Comparison of ENCODE assay signal across 20 cellular contexts in genomic region chr2:195018462-195018861, GRCh38.
DNase-seq lines count a peak whose midpoint lies in the region; ATAC-seq, FAIRE-seq and TF ChIP-seq lines count a peak whose summit lies in the region.
"Had no signal": no experiment of that assay in that cellular context is flagged by ENCODE, and none has a peak within 500 bp of the region (broad histone marks: within the 10 kb centered on the region; RNA-seq: fewer than 3 reads in every experiment).

No MANE protein-coding gene starts in this region.

- TF ChIP-seq POLR2A in IMR-90 (IDR thresholded peaks at IDR 0.05; ENCODE audit: low read depth, low read length) (no peak), GM12891 (IDR thresholded peaks at IDR 0.05; ENCODE audit: low read depth, low read length) (no peak)

- H2BK5ac ChIP-seq in IMR-90 (ENCODE audit: low read depth, low read length, poor library complexity, severe bottlenecking) (no peak overlapping the region), mesenchymal stem cell (ENCODE audit: low read depth, low read length, poor library complexity, severe bottlenecking) (no peak overlapping the region)

- no peak overlapping the region for H2BK20ac ChIP-seq in IMR-90 (ENCODE audit: low read depth, low read length)

- no peak overlapping the region for H3K18ac ChIP-seq in IMR-90 (ENCODE audit: low read depth, low read length)
- H3K18ac ChIP-seq in mesenchymal stem cell (ENCODE audit: low read depth in 1 of 2, low read length in 2 of 2), result no peak overlapping the region

- no peaks in the 10 kb centered on the region for H3K9me1 ChIP-seq in IMR-90 (ENCODE audit: insufficient read depth, low read length)

- H3K27me3 ChIP-seq in IMR-90 (ENCODE audit: control insufficient read depth, insufficient read depth, low read length), result no peaks in the 10 kb centered on the region
- no peaks in the 10 kb centered on the region for H3K27me3 ChIP-seq in mesenchymal stem cell (ENCODE audit: control insufficient read depth in 1 of 2, insufficient read depth in 1 of 2, low read length in 2 of 2)
- H3K27me3 ChIP-seq: BLaER1 treated with 17β-estradiol and CSF1 and Interleukin-3, amounts not matched to agents 10 nM and 100 nM had no signal

- DNase-seq in IMR-90 (peak; percentile 0), mesenchymal stem cell (peak; percentile 43), GM12891 (ENCODE audit: insufficient read length, low spot score) (no peak), mesenteric fat pad (ENCODE audit: low spot score) (no peak), foreskin melanocyte (no peak)
- DNase-seq: AML-193; Caco-2; Calu3; CD4-positive, alpha-beta T cell; CD8-positive, alpha-beta T cell; DMS79 treated with DMSO at 0.1 percent for 48 hours; GF-D8 had no signal

- H3K4me3 ChIP-seq in IMR-90 (ENCODE audit: insufficient read depth, low read depth, low read length) (no peak overlapping the region), mesenchymal stem cell (ENCODE audit: insufficient read depth in 1 of 2, low read depth in 1 of 2, low read length in 2 of 2) (no peak overlapping the region)
- H3K4me3 ChIP-seq: A549; BLaER1 treated with 17β-estradiol and CSF1 and Interleukin-3, amounts not matched to agents 10 nM and 100 nM had no signal

- POLR2A ChIA-PET in IMR-90 (lab: Charles Lee; ENCODE audit: unreplicated experiment), result no interaction called here

- H3K36me3 ChIP-seq in IMR-90 (ENCODE audit: control insufficient read depth, insufficient read depth, low read length) (no peaks in the 10 kb centered on the region), mesenchymal stem cell (ENCODE audit: control insufficient read depth in 1 of 2, insufficient read depth in 2 of 2, low read depth in 1 of 2, low read length in 2 of 2) (no peaks in the 10 kb centered on the region)
- H3K36me3 ChIP-seq: BLaER1 treated with 17β-estradiol and CSF1 and Interleukin-3, amounts not matched to agents 10 nM and 100 nM had no signal

- ATAC-seq in IMR-90 (ENCODE audit: low read depth) (no peak), HG02610 (IDR thresholded peaks at IDR 0.05; ENCODE audit: unreplicated experiment) (no peak)
- ATAC-seq: CD8-positive, alpha-beta T cell had no signal

- H4K5ac ChIP-seq in IMR-90 (ENCODE audit: low read depth, low read length), result no peak overlapping the region

- BruUV-seq in IMR-90 (replicated peaks; lab: Mats Ljungman, UMichigan), result no TSS peak

- H3K9ac ChIP-seq in IMR-90 (ENCODE audit: low read depth, low read length) (no peak overlapping the region), mesenchymal stem cell (ENCODE audit: low read length) (no peak overlapping the region)
- H3K9ac ChIP-seq: BLaER1 treated with 17β-estradiol and CSF1 and Interleukin-3, amounts not matched to agents 10 nM and 100 nM had no signal

- H3K27ac ChIP-seq in IMR-90 (ENCODE audit: insufficient read depth, low read length), result no peak overlapping the region
- peak overlapping the region; percentile 66 for H3K27ac ChIP-seq in VCaP
- H3K27ac ChIP-seq in mesenchymal stem cell (ENCODE audit: low read length, poor library complexity, severe bottlenecking), result no peak overlapping the region
- H3K27ac ChIP-seq: A549; BLaER1 treated with 17β-estradiol and CSF1 and Interleukin-3, amounts not matched to agents 10 nM and 100 nM; C4-2B had no signal

- H4K8ac ChIP-seq in IMR-90 (ENCODE audit: low read depth in 2 of 2, low read length in 2 of 2), result no peak overlapping the region
- H4K8ac ChIP-seq in mesenchymal stem cell (ENCODE audit: low read length), result no peak overlapping the region

- no peak overlapping the region for H3K56ac ChIP-seq in IMR-90 (ENCODE audit: extremely low read depth, insufficient read depth, low read length)

- no peak for TF ChIP-seq RAD21 in IMR-90 (IDR thresholded peaks at IDR 0.05; ENCODE audit: low read length)

- H3K79me1 ChIP-seq in IMR-90 (ENCODE audit: low read depth in 1 of 2, low read length in 2 of 2), result no peaks in the 10 kb centered on the region
- no peaks in the 10 kb centered on the region for H3K79me1 ChIP-seq in mesenchymal stem cell (replicated peaks; ENCODE audit: low read length, poor library complexity, severe bottlenecking)

- in situ Hi-C loops in IMR-90 (cut with MboI; ENCODE audit: low sequenced_read_pairs), result no loop called here

- H2AK5ac ChIP-seq in IMR-90 (ENCODE audit: low read depth, low read length) (no peak overlapping the region), mesenchymal stem cell (ENCODE audit: low read length, severe bottlenecking) (no peak overlapping the region)

- no peaks in the 10 kb centered on the region for H4K20me1 ChIP-seq in IMR-90 (ENCODE audit: insufficient read depth, low read length)
- H4K20me1 ChIP-seq: BLaER1 treated with 17β-estradiol and CSF1 and Interleukin-3, amounts not matched to agents 10 nM and 100 nM had no signal

- H2BK15ac ChIP-seq in IMR-90 (ENCODE audit: low read depth, low read length) (no peak overlapping the region), mesenchymal stem cell (ENCODE audit: low read depth, poor library complexity, severe bottlenecking) (no peak overlapping the region)

- no peak overlapping the region for H2AK9ac ChIP-seq in IMR-90 (replicated peaks; ENCODE audit: low read depth, low read length, poor library complexity)

- TF ChIP-seq CTCF in IMR-90 (conservative IDR thresholded peaks at IDR 0.05; ENCODE audit: low read depth, low read length) (no peak), VCaP (conservative IDR thresholded peaks at IDR 0.05) (no peak)

- H4K91ac ChIP-seq in IMR-90 (ENCODE audit: insufficient read depth, low read depth, low read length) (no peak overlapping the region), mesenchymal stem cell (ENCODE audit: low read length) (no peak overlapping the region)

- H3K9me3 ChIP-seq in IMR-90 (ENCODE audit: control insufficient read depth, insufficient read depth, low read length) (no peaks in the 10 kb centered on the region), mesenchymal stem cell (ENCODE audit: control insufficient read depth, low read length) (no peaks in the 10 kb centered on the region)
- H3K9me3 ChIP-seq: A549; BLaER1 treated with 17β-estradiol and CSF1 and Interleukin-3, amounts not matched to agents 10 nM and 100 nM; Caco-2 had no signal

- H2BK120ac ChIP-seq in IMR-90 (ENCODE audit: low read depth, low read length) (no peak overlapping the region), mesenchymal stem cell (ENCODE audit: low read depth, low read length) (no peak overlapping the region)

- no peak overlapping the region for H3K23ac ChIP-seq in IMR-90 (ENCODE audit: low read depth, low read length)
- no peak overlapping the region for H3K23ac ChIP-seq in mesenchymal stem cell (ENCODE audit: low read length in 2 of 2)

- CTCF ChIA-PET in IMR-90 (lab: Yijun Ruan, JAX), result no interaction called here

- dilution Hi-C loops in IMR-90 (cut with HindIII; ENCODE audit: low sequenced_read_pairs, unreplicated experiment), result no loop called here

- H3K14ac ChIP-seq in IMR-90 (replicated peaks; ENCODE audit: low read depth, low read length) (no peak overlapping the region), mesenchymal stem cell (ENCODE audit: low read length in 2 of 2) (no peak overlapping the region)

- no peak overlapping the region for H3K4ac ChIP-seq in IMR-90 (ENCODE audit: low read depth, low read length)
- H3K4ac ChIP-seq in mesenchymal stem cell (ENCODE audit: low read depth in 1 of 2, low read length in 2 of 2), result no peak overlapping the region

- H3K4me1 ChIP-seq in IMR-90 (ENCODE audit: control insufficient read depth, insufficient read depth, low read length) (no peaks in the 10 kb centered on the region), mesenchymal stem cell (ENCODE audit: control insufficient read depth, insufficient read depth, low read depth, low read length) (no peaks in the 10 kb centered on the region)
- H3K4me1 ChIP-seq: A549, Caco-2 had no signal

- no peak overlapping the region for H2BK12ac ChIP-seq in mesenchymal stem cell (ENCODE audit: low read length in 2 of 2)

- H3K4me2 ChIP-seq in IMR-90 (ENCODE audit: low read depth, low read length) (no peak overlapping the region), mesenchymal stem cell (ENCODE audit: low read length, poor library complexity, severe bottlenecking) (no peak overlapping the region)
- H3K4me2 ChIP-seq: A549; BLaER1 treated with 17β-estradiol and CSF1 and Interleukin-3, amounts not matched to agents 10 nM and 100 nM had no signal

- no peak for FAIRE-seq in GM12891 (lab: Jason Lieb, UNC)
- FAIRE-seq: A549, G401.6, GM12892, GM18507 had no signal

- intact Hi-C loops in IMR-90 (cut with micrococcal nuclease), result no loop called here

- no peak overlapping the region for H2AFZ ChIP-seq in IMR-90 (replicated peaks; ENCODE audit: low read length, poor library complexity)
- H2AFZ ChIP-seq in mesenchymal stem cell (ENCODE audit: low read depth, low read length), result no peak overlapping the region

TF ChIP-seq in IMR-90, 13 proteins besides CTCF, POLR2A, EP300 and RAD21 (continues in another document):
- TF ChIP-seq ELK1 (IDR thresholded peaks at IDR 0.05; ENCODE audit: borderline replicate concordance, low read depth, low read length), result no peak
- no peak for TF ChIP-seq MAFK (IDR thresholded peaks at IDR 0.05; ENCODE audit: low read depth, low read length)
- TF ChIP-seq FOS (IDR thresholded peaks at IDR 0.05; ENCODE audit: low read depth, low read length), result no peak
- TF ChIP-seq SMC3 (IDR thresholded peaks at IDR 0.05; ENCODE audit: low read depth, low read length), result no peak

TF ChIP-seq in GM12891, 5 proteins besides CTCF, POLR2A, EP300 and RAD21:
- TF ChIP-seq POLR2AphosphoS5 (IDR thresholded peaks at IDR 0.05; ENCODE audit: low read depth, low read length) (no peak), SPI1 (IDR thresholded peaks at IDR 0.05; ENCODE audit: low read depth, low read length) (no peak), TAF1 (IDR thresholded peaks at IDR 0.05; ENCODE audit: low read depth, low read length) (no peak)
TF ChIP-seq in GM12891: peak in this region for 0.

Comparison
In these comparisons a context has a peak if more than half of its experiments do, and no peak if none do; other contexts are left out.
1. DNase-seq: peak in IMR-90 (single experiment) and mesenchymal stem cell (single experiment); none in GM12891 (single experiment), mesenteric fat pad (single experiment) and foreskin melanocyte (single experiment).